ENCODE assay signal across 8 cellular contexts in the genomic region with DNA sequence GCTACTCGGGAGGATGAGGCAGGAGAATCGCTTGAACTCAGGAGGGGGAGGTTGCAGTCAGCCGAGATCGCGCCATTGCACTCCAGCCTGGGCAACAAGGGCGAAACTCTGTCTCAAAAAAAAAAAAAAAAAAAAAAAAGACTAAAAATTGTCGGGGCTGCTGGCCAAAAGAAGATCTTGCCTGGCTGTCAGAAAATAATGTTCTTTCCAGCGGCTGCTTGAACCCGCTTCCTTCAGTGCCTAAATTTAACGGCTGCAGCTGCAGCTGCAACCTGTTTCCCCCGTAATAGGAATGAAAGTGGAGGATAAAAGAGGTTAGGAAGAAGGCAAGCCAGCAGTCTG. TPM values are rescaled to one million over a fixed set of nuclear protein-coding genes. Genes with fewer than 3 reads are reported as not detected.
DNase-seq lines count a peak whose midpoint lies in the region; ATAC-seq and TF ChIP-seq lines count a peak whose summit lies in the region.
"Not testable (repeated sequence)": the region's sequence is repeated elsewhere in the genome, so short reads cannot be mapped to it uniquely, and the experiment has no call there.

No MANE protein-coding gene starts in this region.

- not testable (repeated sequence) for TF ChIP-seq CTCF in AG04450 (IDR thresholded peaks at IDR 0.05; ENCODE audit: low read depth, low read length); smooth muscle cell (IDR thresholded peaks at IDR 0.05; ENCODE audit: borderline replicate concordance, insufficient read depth, poor library complexity, severe bottlenecking)

- no CpG with 5 or more reads among the region's 11 CpGs for WGBS in iPS DF 6.9 (ENCODE audit: insufficient coverage, insufficient read length)
- WGBS in smooth muscle cell (ENCODE audit: low lambda C conversion rate): 30% methylated on average over 11 of the region's 11 CpGs

- not testable (repeated sequence) for DNase-seq in AG04450 (ENCODE audit: low read depth, low spot score); HEK293T (ENCODE audit: extremely low spot score); SJSA1 (ENCODE audit: low read depth in 1 of 2, low spot score in 2 of 2); effector memory CD4-positive, alpha-beta T cell; iPS DF 6.9 (ENCODE audit: low read depth, low spot score); naive B cell; smooth muscle cell (lab: John Stamatoyannopoulos, UW; ENCODE audit: unreplicated experiment)

- peak overlapping the region; percentile 88 for H3K4me2 ChIP-seq in smooth muscle cell

- not testable (repeated sequence) for H3K36me3 Mint-ChIP-seq in activated naive CD8-positive, alpha-beta T cell; naive B cell

- ATAC-seq in naive B cell (ENCODE audit: low read depth in 2 of 2): not testable (repeated sequence)

- H3K27ac Mint-ChIP-seq in activated naive CD8-positive, alpha-beta T cell: peak overlapping the region; percentile 99
- H3K27ac Mint-ChIP-seq in naive B cell: peak overlapping the region; percentile 93 to 99 (median 96)

- peaks cover 12% of the 10 kb centered on the region for H3K4me1 ChIP-seq in SJSA1 (replicated peaks)
- H3K4me1 ChIP-seq in effector memory CD4-positive, alpha-beta T cell (ENCODE audit: control insufficient read depth, insufficient read depth, low read length, poor library complexity, severe bottlenecking): peaks cover 26% of the 10 kb centered on the region
- H3K4me1 ChIP-seq in iPS DF 6.9 (ENCODE audit: control insufficient read depth, insufficient read depth, low read length): not testable (repeated sequence)
- H3K4me1 ChIP-seq in smooth muscle cell (ENCODE audit: low read depth): peaks cover 14% of the 10 kb centered on the region

- H3K4me3 Mint-ChIP-seq in activated naive CD8-positive, alpha-beta T cell: peak overlapping the region; percentile 99
- H3K4me3 Mint-ChIP-seq in naive B cell: peak overlapping the region; percentile 95 to 99 (median 98)

- peaks cover 37% of the 10 kb centered on the region for H4K20me1 ChIP-seq in smooth muscle cell (ENCODE audit: low read depth)

- H3K9ac ChIP-seq in smooth muscle cell (ENCODE audit: low read depth): not testable (repeated sequence)

- H2AFZ ChIP-seq in smooth muscle cell (ENCODE audit: low read depth): peak overlapping the region; percentile 81

- not testable (repeated sequence) for H3K9me3 Mint-ChIP-seq in activated naive CD8-positive, alpha-beta T cell (ENCODE audit: low read depth); naive B cell

- H3K27me3 Mint-ChIP-seq in activated naive CD8-positive, alpha-beta T cell; naive B cell: not testable (repeated sequence)

- CTCF ChIA-PET in AG04450 (lab: Charles Lee): interaction anchor here (0.6 to 1.9 kb wide), 5 partner anchors 60 to 294 kb away, joined by 4 to 8 read pairs (median 6); no protein-coding TSS in a partner anchor
- CTCF ChIA-PET in HEK293T (lab: Yijun Ruan, JAX): not testable (repeated sequence)

- peaks cover 44% of the 10 kb centered on the region for H3K79me2 ChIP-seq in smooth muscle cell (ENCODE audit: low read depth)

- H3K9me3 ChIP-seq in AG04450 (ENCODE audit: control insufficient read depth, insufficient read depth, low read length); SJSA1 (replicated peaks); effector memory CD4-positive, alpha-beta T cell (ENCODE audit: control insufficient read depth, low read length); iPS DF 6.9 (ENCODE audit: control insufficient read depth, insufficient read depth, low read length); smooth muscle cell (replicated peaks; ENCODE audit: low read depth): not testable (repeated sequence)

- peaks cover 21% of the 10 kb centered on the region for H3K36me3 ChIP-seq in SJSA1
- H3K36me3 ChIP-seq in effector memory CD4-positive, alpha-beta T cell (ENCODE audit: control insufficient read depth, insufficient read depth, low read length); iPS DF 6.9 (ENCODE audit: control insufficient read depth, insufficient read depth, low read length); smooth muscle cell (ENCODE audit: low read depth): not testable (repeated sequence)

- H3K4me3 ChIP-seq in AG04450 (ENCODE audit: low read depth, low read length): peak overlapping the region; percentile 94
- H3K4me3 ChIP-seq in SJSA1: peak overlapping the region; percentile 56
- peak overlapping the region; percentile 73 for H3K4me3 ChIP-seq in effector memory CD4-positive, alpha-beta T cell (ENCODE audit: insufficient read depth, low read depth, low read length, poor library complexity, severe bottlenecking)
- peak overlapping the region; percentile 99; the same call in 1 of the 2 replicates for H3K4me3 ChIP-seq in iPS DF 6.9 (ENCODE audit: low read length)
- H3K4me3 ChIP-seq in smooth muscle cell: peak overlapping the region; percentile 88

- H3K4me1 Mint-ChIP-seq in activated naive CD8-positive, alpha-beta T cell (ENCODE audit: low read depth): peaks cover 44% of the 10 kb centered on the region
- peaks cover 35 to 60% (median 37%) of the 10 kb centered on the region in 3 donors for H3K4me1 Mint-ChIP-seq in naive B cell

- H3K27ac ChIP-seq in AG04450 (ENCODE audit: low read depth, low read length): peak overlapping the region; percentile 62
- H3K27ac ChIP-seq in SJSA1; iPS DF 6.9 (ENCODE audit: low read length): not testable (repeated sequence)
- H3K27ac ChIP-seq in effector memory CD4-positive, alpha-beta T cell (ENCODE audit: insufficient read depth, low read length, poor library complexity, severe bottlenecking): peak overlapping the region; percentile 85
- H3K27ac ChIP-seq in smooth muscle cell (ENCODE audit: low read depth): peak overlapping the region; percentile 90

- POLR2A ChIA-PET in AG04450 (lab: Yijun Ruan, JAX) (interaction anchor here (0.8 to 2.1 kb wide), 9 partner anchors 15 to 136 kb away, joined by 3 to 25 read pairs (median 5); partner anchors contain the start of gene NFKBIA), HEK293T (lab: Yijun Ruan, JAX) (interaction anchor here (0.6 to 3.5 kb wide), 41 partner anchors 8 to 436 kb away, joined by 3 to 45 read pairs (median 5); partner anchors contain the start of genes BAZ1A, FAM177A1, NFKBIA and PPP2R3C)

- H3F3A ChIP-seq in smooth muscle cell (ENCODE audit: low read depth): not testable (repeated sequence)

- H3K27me3 ChIP-seq in AG04450 (ENCODE audit: control insufficient read depth, insufficient read depth, low read length); SJSA1 (replicated peaks); effector memory CD4-positive, alpha-beta T cell (replicated peaks; ENCODE audit: control insufficient read depth, insufficient read depth, low read length, poor library complexity, severe bottlenecking); iPS DF 6.9 (ENCODE audit: control insufficient read depth, insufficient read depth, low read length); smooth muscle cell (ENCODE audit: low read depth): not testable (repeated sequence)

TF ChIP-seq in HEK293T, 16 proteins besides CTCF, POLR2A, EP300 and RAD21:
- peak; percentile 81 for TF ChIP-seq ZNF384 (IDR thresholded peaks at IDR 0.05)

RNA-seq across cellular contexts. Expression of gene PSMA6, which starts 0.5 kb away (rescaled TPM):
- 233 and 300 TPM in 2 replicates for polyA plus RNA-seq in AG04450 (2011; rRNA removed)
- polyA minus RNA-seq in AG04450 (2011; rRNA and poly(A)+ RNA removed): 81.5 and 105 TPM in 2 replicates
- total RNA-seq in SJSA1 (2014; rRNA removed; shearing (Covaris generic)): 306 and 325 TPM in 2 replicates
- polyA plus RNA-seq in naive B cell (ENCODE audit: low read depth in 6 of 6): 100 to 1,000 TPM; 216 to 373 (median 267) TPM
- 250 and 315 TPM in 2 replicates for total RNA-seq in smooth muscle cell
- polyA plus RNA-seq in smooth muscle cell: 251 and 255 TPM in 2 replicates
